ENCODE assay signal across 34 cellular contexts in genomic region chr21:28916150-28916893, GRCh38.
"Had no signal": no experiment of that assay in that cellular context is flagged by ENCODE, and none has a peak within 500 bp of the region (broad histone marks: within the 10 kb centered on the region; RNA-seq: fewer than 3 reads in every experiment).

No MANE protein-coding gene starts in this region.

- H3K4me3 ChIP-seq: ascending aorta had no signal

- H3K9me3 ChIP-seq: ascending aorta had no signal

- FAIRE-seq: RCC 7860 had no signal

- H3K27me3 ChIP-seq: ascending aorta had no signal

- H3K27ac ChIP-seq: ascending aorta, RWPE1, WERI-Rb-1 had no signal

- H3K36me3 ChIP-seq: ascending aorta, WERI-Rb-1 had no signal

- ATAC-seq: activated CD8-positive, alpha-beta memory T cell treated with anti-CD3 and anti-CD28 coated beads, Interleukin-2, amount 10 ng/mL, durations not matched to agents 7 days and 5 days; activated T-cell treated with anti-CD3 and anti-CD28 coated beads, Interleukin-2, amount 50 U/mL, for 72 hours; activated T-helper 17 cell treated with anti-CD3 and anti-CD28 coated beads, Interleukin-2, amount 50 U/mL, for 72 hours; PC-3; Right ventricle myocardium inferior had no signal

- DNase-seq: activated CD4-positive, alpha-beta memory T cell treated with anti-CD3 and anti-CD28 coated beads, Interleukin-2, amount 10 ng/mL, durations not matched to agents 7 days and 5 days; activated CD4-positive, alpha-beta T cell treated with anti-CD3 and anti-CD28 coated beads for 1 hour; activated CD4-positive, alpha-beta T cell treated with anti-CD3 and anti-CD28 coated beads for 48 hours; activated CD4-positive, CD25-positive, alpha-beta regulatory T cell; activated CD8-positive, alpha-beta memory T cell treated with anti-CD3 and anti-CD28 coated beads for 24 hours; activated CD8-positive, alpha-beta memory T cell treated with anti-CD3 and anti-CD28 coated beads, Interleukin-2, amount 10 ng/mL, durations not matched to agents 7 days and 5 days; activated CD8-positive, alpha-beta memory T cell treated with anti-CD3 and anti-CD28 coated beads, Interleukin-2, amount 50 U/mL, for 48 hours; activated effector memory CD4-positive, alpha-beta T cell treated with anti-CD3 and anti-CD28 coated beads, Interleukin-2, amount 50 U/mL, for 16 hours; activated naive CD4-positive, alpha-beta T cell; activated naive CD8-positive, alpha-beta T cell treated with anti-CD3 and anti-CD28 coated beads, Interleukin-2, amount 10 ng/mL, durations not matched to agents 7 days and 5 days; activated T-cell treated with anti-CD3 and anti-CD28 coated beads, Interleukin-2, amount 50 U/mL, for 72 hours; amygdala; central memory CD4-positive, alpha-beta T cell; Karpas-422; KBM-7; NCI-H1105; NCI-H1436 treated with DMSO at 0.1 percent for 48 hours; NCI-H1694 treated with DMSO at 0.1 percent for 48 hours; NCI-H2029; NCI-H345; NCI-H524 treated with DMSO at 0.1 percent for 48 hours; NK-92 treated with Interleukin-12 subunit alpha and Interleukin-12 subunit beta, amount 100 ng/mL, for 24 hours; PC-3; SIG-M5; SW 1271; T-helper 1 cell; T-helper 2 cell; T-helper 9 cell; WERI-Rb-1 had no signal
